ENCODE assay signal across 1 cellular context in genomic region chr17:7217113-7217987, GRCh38.
TF ChIP-seq lines count a peak whose summit lies in the region.

No MANE protein-coding gene starts in this region.

TF ChIP-seq in GM23338, 12 proteins besides CTCF, POLR2A, EP300 and RAD21 (continued from another document):
- TF ChIP-seq ZNF462 (CRISPR knock-in tag; IDR thresholded peaks at IDR 0.05): no peak
- TF ChIP-seq ETS1 (IDR thresholded peaks at IDR 0.05): no peak
- TF ChIP-seq ZNF114 (CRISPR knock-in tag; IDR thresholded peaks at IDR 0.05): no peak
- no peak for TF ChIP-seq JUNB (IDR thresholded peaks at IDR 0.05; ENCODE audit: unreplicated experiment)
- no peak for TF ChIP-seq NANOG (IDR thresholded peaks at IDR 0.05; ENCODE audit: borderline replicate concordance)
- TF ChIP-seq CREB1 (CRISPR knock-in tag; IDR thresholded peaks at IDR 0.05; ENCODE audit: low read depth): no peak
- no peak for TF ChIP-seq POLR2AphosphoS5 (IDR thresholded peaks at IDR 0.05; ENCODE audit: low read depth)
- TF ChIP-seq ZNF331 (CRISPR knock-in tag; IDR thresholded peaks at IDR 0.05; ENCODE audit: low read depth): no peak
- no peak for TF ChIP-seq EZH2 (IDR thresholded peaks at IDR 0.05; ENCODE audit: low read depth, unreplicated experiment)
